Comparison of ENCODE assay signal across 22 cellular contexts in genomic region chr1:228785366-228786085, GRCh38. TPM values are rescaled to one million over a fixed set of nuclear protein-coding genes. Genes with fewer than 3 reads are reported as not detected.
A peak's percentile ranks its signal among the peaks of the same experiment; 100 is the strongest.
DNase-seq lines count a peak whose midpoint lies in the region; ATAC-seq, FAIRE-seq and TF ChIP-seq lines count a peak whose summit lies in the region.
"Had no signal": no experiment of that assay in that cellular context is flagged by ENCODE, and none has a peak within 500 bp of the region (broad histone marks: within the 10 kb centered on the region; RNA-seq: fewer than 3 reads in every experiment).

No MANE protein-coding gene starts in this region.

- H3K4me3 ChIP-seq in left ventricle myocardium inferior: no peak overlapping the region
- H3K4me3 ChIP-seq in adipocyte (ENCODE audit: low read length): no peak overlapping the region
- H3K4me3 ChIP-seq: GM23248 had no signal

- H3K27me3 ChIP-seq in left ventricle myocardium inferior (ENCODE audit: low read depth) (peaks cover 71% of the 10 kb centered on the region), adipocyte (replicated peaks; ENCODE audit: control insufficient read depth, insufficient read depth, low read length) (peaks cover 33% of the 10 kb centered on the region)

- intact Hi-C loops in left ventricle myocardium inferior (cut with micrococcal nuclease): no loop called here
- intact Hi-C loops in Right ventricle myocardium superior (cut with DNase I): no loop called here

- peaks cover 37% of the 10 kb centered on the region for H3K4me1 ChIP-seq in left ventricle myocardium inferior
- peaks cover 15% of the 10 kb centered on the region for H3K4me1 ChIP-seq in adipocyte (ENCODE audit: control insufficient read depth, insufficient read depth, low read length)

- H3K9ac ChIP-seq in adipocyte (ENCODE audit: low read length): no peak overlapping the region
- H3K9ac ChIP-seq: GM23248 had no signal

- ATAC-seq in Right ventricle myocardium superior (ENCODE audit: poor library complexity): no peak
- no peak for ATAC-seq in HG03097 (IDR thresholded peaks at IDR 0.05; ENCODE audit: low FRiP score, unreplicated experiment)

- H3K9me3 ChIP-seq in left ventricle myocardium inferior (replicated peaks) (no peaks in the 10 kb centered on the region), adipocyte (ENCODE audit: control insufficient read depth, low read length) (no peaks in the 10 kb centered on the region)
- H3K9me3 ChIP-seq: Caco-2 had no signal

- peak overlapping the region; percentile 68 for H3K27ac ChIP-seq in left ventricle myocardium inferior (replicated peaks)
- H3K27ac ChIP-seq: GM23248, HL-60 had no signal

- DNase-seq in left ventricle myocardium inferior (no peak), Right ventricle myocardium superior (no peak), adipocyte (ENCODE audit: low read depth) (peak; percentile 10), occipital lobe (lab: John Stamatoyannopoulos, UW) (peak; percentile 17), NCI-H524 treated with DMSO at 0.1 percent for 48 hours (lab: John Stamatoyannopoulos, UW) (no peak), GM12892 (ENCODE audit: insufficient read length) (no peak)
- DNase-seq: 8988T; C1 segment of cervical spinal cord; Caco-2; CD4-positive, CD25-positive, alpha-beta regulatory T cell; CD8-positive, alpha-beta memory T cell; GM23248; HCEC 1CT; IMR-90 had no signal

- no peak for TF ChIP-seq CTCF in left ventricle myocardium inferior (IDR thresholded peaks at IDR 0.05; ENCODE audit: borderline replicate concordance)

- TF ChIP-seq POLR2A in GM12892 (IDR thresholded peaks at IDR 0.05; ENCODE audit: low read depth, low read length): no peak

- no peaks in the 10 kb centered on the region for H3K36me3 ChIP-seq in left ventricle myocardium inferior
- no peaks in the 10 kb centered on the region for H3K36me3 ChIP-seq in adipocyte (ENCODE audit: control insufficient read depth, insufficient read depth, low read length, severe bottlenecking)

- FAIRE-seq in GM12892 (lab: Jason Lieb, UNC): no peak
- FAIRE-seq: D721Med, G401.6, GM12891, GM18507, H54, HTR-8/SVneo had no signal

RNA-seq across cellular contexts. Expression of gene RHOU, which starts 50.2 kb away (rescaled TPM):
- 5.1 TPM for total RNA-seq in left ventricle myocardium inferior
- 4.2 TPM for total RNA-seq in Right ventricle myocardium superior
- 39.6 TPM for total RNA-seq in occipital lobe
- 0.06 TPM for polyA plus RNA-seq in GM12892 (2012; ENCODE audit: missing spikeins)

Comparison
In these comparisons a context has a peak if more than half of its experiments do, and no peak if none do; other contexts are left out.
1. DNase-seq: peak in adipocyte (single experiment) and occipital lobe (single experiment); none in left ventricle myocardium inferior (single experiment), Right ventricle myocardium superior (single experiment), NCI-H524 treated with DMSO at 0.1 percent for 48 hours (single experiment) and GM12892 (single experiment).